Comparison of ENCODE assay signal across 8 cellular contexts in the genomic region with DNA sequence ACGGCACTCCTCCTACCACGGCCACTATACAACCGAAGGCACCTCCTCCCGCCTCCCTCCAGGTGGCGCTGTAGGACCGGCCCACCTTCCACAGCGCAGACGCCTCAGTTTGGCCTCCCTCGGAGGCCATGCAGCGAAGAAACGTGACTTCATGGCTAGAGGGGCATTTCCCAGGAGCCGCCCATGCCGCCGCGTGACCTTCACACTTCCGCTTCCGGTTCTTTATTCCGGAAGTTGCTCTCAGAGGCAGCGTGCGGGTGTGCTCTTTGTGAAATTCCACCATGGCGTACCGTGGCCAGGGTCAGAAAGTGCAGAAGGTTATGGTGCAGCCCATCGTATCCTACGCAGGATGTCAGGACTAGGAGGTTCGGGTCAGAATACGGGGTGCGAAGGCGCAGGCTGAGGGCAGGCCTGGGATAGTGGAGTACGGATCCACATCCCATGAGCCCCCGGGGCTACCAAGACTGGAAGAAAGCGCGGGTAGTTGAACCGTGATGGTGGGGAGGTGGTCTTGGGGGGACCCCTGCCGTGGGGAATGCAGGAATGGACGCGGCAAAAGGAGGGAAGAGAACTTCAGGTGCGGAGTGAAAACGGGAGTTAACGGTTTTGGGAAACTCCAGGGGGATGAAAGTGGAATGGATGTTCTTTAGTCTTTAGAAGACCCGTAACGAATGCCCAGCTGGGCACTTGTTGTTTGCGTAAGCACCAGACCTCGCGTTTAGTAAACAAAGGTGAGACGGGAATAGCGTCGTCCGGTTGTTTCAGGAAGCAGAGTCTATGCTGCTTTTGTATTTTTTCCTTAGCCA. TPM values are rescaled to one million over a fixed set of nuclear protein-coding genes. Genes with fewer than 3 reads are reported as not detected.
DNase-seq lines count a peak whose midpoint lies in the region; ATAC-seq and TF ChIP-seq lines count a peak whose summit lies in the region.

A gene (plus strand): TSS at position 221 of the 806 bp plus-strand sequence. CDS start 61 bp downstream, at position 282.

- intact Hi-C loops in activated CD4-positive, alpha-beta T cell treated with anti-CD3 and anti-CD28 coated beads, Interleukin-2, amount 10 ng/mL, durations not matched to agents 24 days and 14 days (cut with micrococcal nuclease), result loop anchor here (1.0 to 5.0 kb wide), 7 partner anchors 66 to 1261 kb away; a partner anchor contains a TSS

- H3K27ac ChIP-seq in C4-2B (peak within 1 kb of the TSS; percentile 93), coronary artery (peak within 1 kb of the TSS; percentile 37 to 79)

- peak within 1 kb of the TSS; percentile 93 for H3K4me3 Mint-ChIP-seq in activated CD4-positive, alpha-beta T cell treated with anti-CD3 and anti-CD28 coated beads, Interleukin-2, amount 10 ng/mL, durations not matched to agents 24 days and 14 days

- H3K27me3 Mint-ChIP-seq in activated CD4-positive, alpha-beta T cell treated with anti-CD3 and anti-CD28 coated beads, Interleukin-2, amount 10 ng/mL, durations not matched to agents 24 days and 14 days, result no peaks in the 10 kb centered on the region

- ATAC-seq in GM19328 (IDR thresholded peaks at IDR 0.05; ENCODE audit: unreplicated experiment), result peak; percentile 96
- ATAC-seq in HG03520 (IDR thresholded peaks at IDR 0.05; ENCODE audit: unreplicated experiment), result peak; percentile 97

- no peaks in the 10 kb centered on the region for H3K9me3 Mint-ChIP-seq in activated CD4-positive, alpha-beta T cell treated with anti-CD3 and anti-CD28 coated beads, Interleukin-2, amount 10 ng/mL, durations not matched to agents 24 days and 14 days

- peak; percentile 99 for TF ChIP-seq CTCF in C4-2B (conservative IDR thresholded peaks at IDR 0.05)
- TF ChIP-seq CTCF in coronary artery (IDR thresholded peaks at IDR 0.05), result peak; percentile 91

- peak within 1 kb of the TSS; percentile 98 for H3K27ac Mint-ChIP-seq in activated CD4-positive, alpha-beta T cell treated with anti-CD3 and anti-CD28 coated beads, Interleukin-2, amount 10 ng/mL, durations not matched to agents 24 days and 14 days

- peak; percentile 91 for DNase-seq in NCI-H526 treated with DMSO at 0.1 percent for 48 hours (lab: John Stamatoyannopoulos, UW)
- DNase-seq in activated CD4-positive, alpha-beta T cell treated with anti-CD3 and anti-CD28 coated beads, Interleukin-2, amount 10 ng/mL, durations not matched to agents 24 days and 14 days, result peak; percentile 99
- peak; percentile 97 for DNase-seq in coronary artery (ENCODE audit: low spot score)
- peak; percentile 100 for DNase-seq in left kidney (ENCODE audit: low read depth, low spot score)
- peak; percentile 95 to 96 for DNase-seq in stimulated activated CD4-positive, alpha-beta T cell treated with anti-CD3 and anti-CD28 coated beads, Interleukin-2, amount 100 ng/mL, for 24 hours

- peaks cover 41% of the 10 kb centered on the region for H3K36me3 Mint-ChIP-seq in activated CD4-positive, alpha-beta T cell treated with anti-CD3 and anti-CD28 coated beads, Interleukin-2, amount 10 ng/mL, durations not matched to agents 24 days and 14 days (ENCODE audit: low read depth)

- peaks cover 20% of the 10 kb centered on the region for H3K4me1 Mint-ChIP-seq in activated CD4-positive, alpha-beta T cell treated with anti-CD3 and anti-CD28 coated beads, Interleukin-2, amount 10 ng/mL, durations not matched to agents 24 days and 14 days

- H3K4me3 ChIP-seq in coronary artery, result peak within 1 kb of the TSS; percentile 99

RNA-seq across cellular contexts. Expression of the gene that starts here (rescaled TPM):
- 292 and 302 TPM in 2 replicates for total RNA-seq in activated CD4-positive, alpha-beta T cell treated with anti-CD3 and anti-CD28 coated beads, Interleukin-2, amount 10 ng/mL, durations not matched to agents 24 days and 14 days

Comparison
In these comparisons a context has a peak if more than half of its experiments do, and no peak if none do; other contexts are left out.
1. Peak in every context shown above with its lines: DNase-seq, ATAC-seq, H3K4me3 ChIP-seq and H3K27ac ChIP-seq.